28 cellular contexts compared by ENCODE assay signal in the genomic region with DNA sequence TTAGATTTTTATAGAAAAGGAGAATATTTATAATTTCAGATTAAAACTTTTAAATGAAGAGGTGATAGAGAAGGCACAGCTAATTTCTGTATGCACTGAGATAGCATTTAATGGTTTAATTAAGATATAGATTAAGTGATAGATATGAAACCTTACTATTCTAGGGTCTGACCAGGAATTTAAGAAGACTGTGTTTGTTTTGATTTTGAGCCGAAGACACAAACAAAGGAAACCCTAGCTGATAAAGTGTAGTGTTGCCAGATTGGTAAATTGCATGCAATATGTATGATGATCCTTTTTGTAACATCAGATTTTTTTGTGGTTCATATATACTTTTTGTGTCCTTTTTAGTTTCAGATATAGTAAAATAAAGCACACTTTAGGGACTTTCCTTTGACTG.
"Had no signal": no experiment of that assay in that cellular context is flagged by ENCODE, and none has a peak within 500 bp of the region (broad histone marks: within the 10 kb centered on the region; RNA-seq: fewer than 3 reads in every experiment).

No MANE protein-coding gene starts in this region.

- H3K4me3 Mint-ChIP-seq: dendritic cell treated with granulocyte-macrophage colony-stimulating factor and Interleukin-4, amounts not matched to agents 40 ng/mL and 50 ng/mL, for 4 days; effector memory CD8-positive, alpha-beta T cell; endodermal cell; mesothelial cell of epicardium; naive thymus-derived CD4-positive, alpha-beta T cell had no signal

- H3K4me1 Mint-ChIP-seq: endodermal cell, mesothelial cell of epicardium had no signal

- H3K27me3 Mint-ChIP-seq: dendritic cell treated with granulocyte-macrophage colony-stimulating factor and Interleukin-4, amounts not matched to agents 40 ng/mL and 50 ng/mL, for 4 days had no signal

- H3K27ac Mint-ChIP-seq: dendritic cell treated with granulocyte-macrophage colony-stimulating factor and Interleukin-4, amounts not matched to agents 40 ng/mL and 50 ng/mL, for 4 days; effector memory CD8-positive, alpha-beta T cell; endodermal cell; mesothelial cell of epicardium; naive thymus-derived CD4-positive, alpha-beta T cell had no signal

- FAIRE-seq: endometrium, islet of Langerhans, keratinocyte had no signal

- H3K27ac ChIP-seq: colonic mucosa, epithelial cell of prostate, esophagus squamous epithelium, gastrocnemius medialis, heart right ventricle, left lung, lower lobe of right lung had no signal

- DNase-seq: colonic mucosa; cortex of kidney; effector CD8-positive, alpha-beta T cell; effector memory CD8-positive, alpha-beta T cell; endodermal cell; erythroblast; esophagus squamous epithelium; foreskin fibroblast; foreskin melanocyte; gastrocnemius medialis; glutamatergic neuron; head of caudate nucleus; heart right ventricle; hippocampal formation; left cardiac atrium; left lung; left ventricle myocardium superior; lower lobe of right lung; mesenchymal stem cell; mucosa of descending colon; naive thymus-derived CD4-positive, alpha-beta T cell had no signal

- H3K9me3 Mint-ChIP-seq: endodermal cell, mesothelial cell of epicardium had no signal

- H3K36me3 Mint-ChIP-seq: mesothelial cell of epicardium; naive thymus-derived CD4-positive, alpha-beta T cell had no signal

- H3K4me3 ChIP-seq: colonic mucosa, esophagus squamous epithelium, gastrocnemius medialis, heart right ventricle, left lung, lower lobe of right lung, mucosa of descending colon had no signal

- H3K27me3 ChIP-seq: colonic mucosa, esophagus squamous epithelium, gastrocnemius medialis, heart right ventricle, left lung had no signal

- H3K4me1 ChIP-seq: colonic mucosa, esophagus squamous epithelium, gastrocnemius medialis, heart right ventricle, left lung, lower lobe of right lung had no signal

- ATAC-seq: effector memory CD8-positive, alpha-beta T cell; esophagus mucosa; gastrocnemius medialis; heart right ventricle; left cardiac atrium; left lung; left ventricle myocardium superior; lower lobe of right lung; mucosa of descending colon; naive thymus-derived CD4-positive, alpha-beta T cell had no signal

- H3K9me3 ChIP-seq: colonic mucosa, esophagus squamous epithelium, gastrocnemius medialis, heart right ventricle, left lung, lower lobe of right lung, mucosa of descending colon had no signal

- H3K36me3 ChIP-seq: colonic mucosa, esophagus squamous epithelium, gastrocnemius medialis, heart right ventricle, left lung, lower lobe of right lung had no signal
